Comparison of ENCODE assay signal across 2 cellular contexts in the genomic region with DNA sequence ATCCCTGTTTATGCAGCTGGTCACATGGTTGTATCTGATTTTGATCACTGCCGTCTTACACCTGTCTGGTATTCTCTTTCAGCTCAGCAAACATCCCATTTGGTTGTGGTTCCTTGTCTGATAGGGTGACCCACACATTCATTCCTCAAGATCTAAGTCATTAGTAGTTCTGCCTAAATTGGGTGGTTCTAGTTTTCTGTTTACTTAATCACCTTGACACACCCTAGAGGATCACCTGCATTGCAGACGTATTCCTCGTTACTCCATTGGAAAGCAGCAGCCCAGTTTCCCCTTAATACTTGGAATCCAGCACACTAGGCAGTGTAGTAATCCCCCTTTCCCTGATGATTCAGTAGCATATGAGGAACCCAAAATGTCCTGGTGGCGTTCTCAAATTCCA. TPM values are rescaled to one million over a fixed set of nuclear protein-coding genes. Genes with fewer than 3 reads are reported as not detected.
"Had no signal": no experiment of that assay in that cellular context is flagged by ENCODE, and none has a peak within 500 bp of the region (broad histone marks: within the 10 kb centered on the region; RNA-seq: fewer than 3 reads in every experiment).

No MANE protein-coding gene starts in this region.

RNA-seq across cellular contexts. Expression of gene PTPN20, which starts 41.3 kb away (rescaled TPM):
- polyA plus RNA-seq: endothelial cell of umbilical vein, hepatocyte had no signal
